In genomic region chr2:61620244-61621159, GRCh38 we compare ENCODE assay signal across 11 cellular contexts.
DNase-seq lines count a peak whose midpoint lies in the region; ATAC-seq and TF ChIP-seq lines count a peak whose summit lies in the region.
"Had no signal": no experiment of that assay in that cellular context is flagged by ENCODE, and none has a peak within 500 bp of the region (broad histone marks: within the 10 kb centered on the region; RNA-seq: fewer than 3 reads in every experiment).

No MANE protein-coding gene starts in this region.

- H3K4me3 Mint-ChIP-seq in stimulated activated memory B cell treated with anti-CD40 and anti-IgM and Interleukin-4, amounts not matched to agents 10 μg/mL and 1 μg/mL and 100 μg/mL, for 72 hours: no peak overlapping the region
- H3K4me3 Mint-ChIP-seq: B cell; stimulated activated naive B cell treated with anti-CD40 and anti-IgM and Interleukin-4, amounts not matched to agents 10 μg/mL and 1 μg/mL and 100 μg/mL, for 72 hours had no signal

- H3K9me3 Mint-ChIP-seq in stimulated activated memory B cell treated with anti-CD40 and anti-IgM and Interleukin-4, amounts not matched to agents 10 μg/mL and 1 μg/mL and 100 μg/mL, for 72 hours: no peaks in the 10 kb centered on the region
- H3K9me3 Mint-ChIP-seq: IgD-negative memory B cell; stimulated activated naive B cell treated with anti-CD40 and anti-IgM and Interleukin-4, amounts not matched to agents 10 μg/mL and 1 μg/mL and 100 μg/mL, for 72 hours had no signal

- H3K4me2 ChIP-seq in osteoblast (ENCODE audit: insufficient read depth, low read length): peak overlapping the region; percentile 43

- no peaks in the 10 kb centered on the region for H3K4me1 Mint-ChIP-seq in stimulated activated memory B cell treated with anti-CD40 and anti-IgM and Interleukin-4, amounts not matched to agents 10 μg/mL and 1 μg/mL and 100 μg/mL, for 72 hours
- H3K4me1 Mint-ChIP-seq: B cell; IgD-negative memory B cell; stimulated activated naive B cell treated with anti-CD40 and anti-IgM and Interleukin-4, amounts not matched to agents 10 μg/mL and 1 μg/mL and 100 μg/mL, for 72 hours had no signal

- H3K79me2 ChIP-seq in osteoblast (ENCODE audit: insufficient read depth, low read length): no peaks in the 10 kb centered on the region

- H3K4me3 ChIP-seq in osteoblast (ENCODE audit: insufficient read depth, low read length): no peak overlapping the region

- peak; percentile 7 for DNase-seq in NK-92 treated with Interleukin-12 subunit alpha and Interleukin-12 subunit beta, amount 100 ng/mL, for 24 hours (lab: John Stamatoyannopoulos, UW)
- no peak for DNase-seq in NK-92 (lab: John Stamatoyannopoulos, UW; ENCODE audit: unreplicated experiment)
- DNase-seq in M059J (ENCODE audit: low read depth): peak; percentile 95
- peak; percentile 76 for DNase-seq in astrocyte of the hippocampus (ENCODE audit: low read depth, low spot score)
- DNase-seq in osteoblast (ENCODE audit: insufficient read length, low spot score, missing footprints): peak; percentile 95
- no peak for DNase-seq in stimulated activated CD4-positive, alpha-beta T cell treated with anti-CD3 and anti-CD28 coated beads, Interleukin-12 subunit alpha, Interleukin-12 subunit beta, amount 100 ng/mL, for 4 hours
- DNase-seq: stimulated activated naive B cell treated with anti-CD40 and anti-IgM and Interleukin-4, amounts not matched to agents 10 μg/mL and 1 μg/mL and 100 μg/mL, for 72 hours had no signal

- no peaks in the 10 kb centered on the region for H3K36me3 ChIP-seq in osteoblast (ENCODE audit: insufficient read depth, low read length)

- TF ChIP-seq CTCF in osteoblast (IDR thresholded peaks at IDR 0.05; ENCODE audit: extremely low read depth, low read depth, low read length): no peak

- H3K9me3 ChIP-seq in osteoblast (ENCODE audit: low read depth, low read length): no peaks in the 10 kb centered on the region

- H3K27ac ChIP-seq in osteoblast (ENCODE audit: low read depth, low read length): peak overlapping the region; percentile 73

- no peaks in the 10 kb centered on the region for H3K27me3 Mint-ChIP-seq in stimulated activated memory B cell treated with anti-CD40 and anti-IgM and Interleukin-4, amounts not matched to agents 10 μg/mL and 1 μg/mL and 100 μg/mL, for 72 hours
- H3K27me3 Mint-ChIP-seq: IgD-negative memory B cell; stimulated activated naive B cell treated with anti-CD40 and anti-IgM and Interleukin-4, amounts not matched to agents 10 μg/mL and 1 μg/mL and 100 μg/mL, for 72 hours had no signal

- no peaks in the 10 kb centered on the region for H4K20me1 ChIP-seq in osteoblast (ENCODE audit: insufficient read depth, low read length)

- no peaks in the 10 kb centered on the region for H3K36me3 Mint-ChIP-seq in stimulated activated memory B cell treated with anti-CD40 and anti-IgM and Interleukin-4, amounts not matched to agents 10 μg/mL and 1 μg/mL and 100 μg/mL, for 72 hours
- H3K36me3 Mint-ChIP-seq: IgD-negative memory B cell; stimulated activated naive B cell treated with anti-CD40 and anti-IgM and Interleukin-4, amounts not matched to agents 10 μg/mL and 1 μg/mL and 100 μg/mL, for 72 hours had no signal

- no peak overlapping the region for H3K27ac Mint-ChIP-seq in stimulated activated memory B cell treated with anti-CD40 and anti-IgM and Interleukin-4, amounts not matched to agents 10 μg/mL and 1 μg/mL and 100 μg/mL, for 72 hours
- H3K27ac Mint-ChIP-seq: B cell; stimulated activated naive B cell treated with anti-CD40 and anti-IgM and Interleukin-4, amounts not matched to agents 10 μg/mL and 1 μg/mL and 100 μg/mL, for 72 hours had no signal

- H3K27me3 ChIP-seq in osteoblast (ENCODE audit: insufficient read depth, low read length): peaks cover 4% of the 10 kb centered on the region

- peak overlapping the region; percentile 50 for H2AFZ ChIP-seq in osteoblast (ENCODE audit: low read length)

- ATAC-seq in GM19035 (IDR thresholded peaks at IDR 0.05; ENCODE audit: unreplicated experiment): no peak
- ATAC-seq in stimulated activated memory B cell treated with anti-CD40 and anti-IgM and Interleukin-4, amounts not matched to agents 10 μg/mL and 1 μg/mL and 100 μg/mL, for 72 hours: no peak
- ATAC-seq: stimulated activated naive B cell treated with anti-CD40 and anti-IgM and Interleukin-4, amounts not matched to agents 10 μg/mL and 1 μg/mL and 100 μg/mL, for 72 hours had no signal

- peaks cover 12% of the 10 kb centered on the region for H3K4me1 ChIP-seq in osteoblast (ENCODE audit: insufficient read depth, low read length)

Comparison
In these comparisons a context has a peak if more than half of its experiments do, and no peak if none do; other contexts are left out.
1. DNase-seq: peak in NK-92 treated with Interleukin-12 subunit alpha and Interleukin-12 subunit beta, amount 100 ng/mL, for 24 hours (single experiment), M059J (single experiment), astrocyte of the hippocampus (single experiment) and osteoblast (single experiment); none in NK-92 (single experiment) and stimulated activated CD4-positive, alpha-beta T cell treated with anti-CD3 and anti-CD28 coated beads, Interleukin-12 subunit alpha, Interleukin-12 subunit beta, amount 100 ng/mL, for 4 hours (single experiment).